In the genomic region with DNA sequence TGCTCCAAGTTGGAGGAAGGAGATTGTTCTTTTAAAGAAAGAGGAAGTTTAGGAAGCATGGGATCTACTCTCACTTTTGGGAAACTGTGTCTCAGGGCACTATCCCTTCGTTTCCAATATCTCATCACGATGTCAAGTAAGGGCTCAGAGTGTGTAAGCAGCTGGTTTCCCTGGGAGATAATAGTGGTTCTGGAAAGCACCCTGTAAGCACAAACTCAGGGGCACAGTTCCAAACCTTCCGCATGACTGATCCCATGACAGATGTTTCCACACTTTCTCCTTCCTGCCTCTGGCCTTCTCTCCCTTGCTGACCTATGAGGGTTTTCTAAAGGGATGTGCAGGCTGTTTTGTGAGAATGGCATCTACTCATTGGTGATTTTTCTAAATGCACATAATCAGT, we compare ENCODE assay signal across 9 cellular contexts. TPM values are rescaled to one million over a fixed set of nuclear protein-coding genes. Genes with fewer than 3 reads are reported as not detected.
DNase-seq lines count a peak whose midpoint lies in the region; ATAC-seq and TF ChIP-seq lines count a peak whose summit lies in the region.
"Had no signal": no experiment of that assay in that cellular context is flagged by ENCODE, and none has a peak within 500 bp of the region (broad histone marks: within the 10 kb centered on the region; RNA-seq: fewer than 3 reads in every experiment).

No MANE protein-coding gene starts in this region.

- H3K27me3 ChIP-seq in lower lobe of right lung (ENCODE audit: low read depth) (no peaks in the 10 kb centered on the region), thyroid gland (no peaks in the 10 kb centered on the region)

- DNase-seq in LHCN-M2 (ENCODE audit: low read depth): peak; percentile 74
- DNase-seq in epidermal melanocyte (ENCODE audit: insufficient read length, low spot score): peak; percentile 65
- peak; percentile 55 for DNase-seq in lower lobe of right lung
- DNase-seq in thyroid gland: peak; percentile 74 to 82
- DNase-seq in SIG-M5 treated with dmso at 0.1 percent for 504 hours (lab: John Stamatoyannopoulos, UW; ENCODE audit: unreplicated experiment): no peak
- no peak for DNase-seq in iPS-NIHi11 (ENCODE audit: low spot score)
- no peak for DNase-seq in activated T-cell treated with anti-CD3 and anti-CD28 coated beads, Interleukin-2, amount 50 U/mL, for 1 hour

- no peak for TF ChIP-seq CTCF in lower lobe of right lung (IDR thresholded peaks at IDR 0.05)
- no peak for TF ChIP-seq CTCF in thyroid gland (IDR thresholded peaks at IDR 0.05)

- H3K36me3 ChIP-seq in lower lobe of right lung (no peaks in the 10 kb centered on the region), thyroid gland (no peaks in the 10 kb centered on the region)

- H3K9me3 ChIP-seq in lower lobe of right lung (no peaks in the 10 kb centered on the region), thyroid gland (no peaks in the 10 kb centered on the region)

- peak; percentile 79 to 88 for ATAC-seq in lower lobe of right lung
- ATAC-seq in GM18861 (IDR thresholded peaks at IDR 0.05; ENCODE audit: unreplicated experiment): no peak
- ATAC-seq: activated T-helper 17 cell treated with anti-CD3 and anti-CD28 coated beads, Interleukin-2, amount 50 U/mL, for 72 hours had no signal

- H3K4me1 ChIP-seq in lower lobe of right lung (peaks cover 4% of the 10 kb centered on the region), thyroid gland (peaks cover 11 to 30% of the 10 kb centered on the region in 2 donors)

- H3K4me3 ChIP-seq in lower lobe of right lung: no peak overlapping the region
- H3K4me3 ChIP-seq in thyroid gland (replicated peaks in 1 of 3): no peak overlapping the region

- WGBS in thyroid gland, 2 donors: 12 to 47% methylated on average over 3 of the region's 3 CpGs

- intact Hi-C loops in lower lobe of right lung (cut with DNase I): no loop called here
- intact Hi-C loops in thyroid gland (cut with DNase I): no loop called here

- TF ChIP-seq POLR2A in thyroid gland (IDR thresholded peaks at IDR 0.05): no peak

- peak overlapping the region; percentile 70 for H3K27ac ChIP-seq in lower lobe of right lung
- peak overlapping the region in 2 of 3 donors; percentile 30 to 33 for H3K27ac ChIP-seq in thyroid gland

RNA-seq across cellular contexts. Expression of gene ADTRP, which starts 33.9 kb away (rescaled TPM):
- total RNA-seq in LHCN-M2 (2014; rRNA removed) (0.64 and 2.2 TPM in 2 replicates), lower lobe of right lung (42.5 TPM), thyroid gland (1 to 10 TPM in 1 of 4 donors, under 1 TPM in 1, not detected in 2; 0.40 to 3.5 TPM)
- 1.9 TPM for polyA plus RNA-seq in LHCN-M2 (2012)

Comparison
In these comparisons a context has a peak if more than half of its experiments do, and no peak if none do; other contexts are left out.
1. DNase-seq: peak in LHCN-M2 (single experiment), epidermal melanocyte (single experiment), lower lobe of right lung (single experiment) and thyroid gland (2 of 2); none in SIG-M5 treated with dmso at 0.1 percent for 504 hours (single experiment), iPS-NIHi11 (single experiment) and activated T-cell treated with anti-CD3 and anti-CD28 coated beads, Interleukin-2, amount 50 U/mL, for 1 hour (single experiment).